ENCODE assay signal across 21 cellular contexts in the genomic region with DNA sequence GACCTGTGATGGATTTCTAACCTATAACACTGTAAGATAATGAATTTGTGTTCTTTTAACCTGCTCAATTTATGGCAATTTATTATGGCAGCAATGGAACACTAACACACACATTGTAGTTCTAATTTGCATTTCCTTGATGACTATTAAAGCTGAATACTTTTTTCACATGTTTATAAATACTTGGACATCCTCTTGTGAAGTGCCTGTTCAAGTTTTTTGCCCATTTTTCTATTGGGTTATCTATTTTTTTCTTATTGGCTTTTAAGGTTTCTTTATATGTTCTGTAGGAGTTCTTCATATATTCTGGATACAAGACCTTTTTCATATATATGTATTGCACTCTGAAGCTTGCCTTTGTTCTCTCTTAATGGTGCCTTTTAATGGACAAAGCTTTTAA.
"Had no signal": no experiment of that assay in that cellular context is flagged by ENCODE, and none has a peak within 500 bp of the region (broad histone marks: within the 10 kb centered on the region; RNA-seq: fewer than 3 reads in every experiment).

No MANE protein-coding gene starts in this region.

- H3K4me3 ChIP-seq: breast epithelium, colonic mucosa, dorsolateral prefrontal cortex, esophagus squamous epithelium, gastrocnemius medialis, left lung, pancreas, psoas muscle, right atrium auricular region, transverse colon, uterus had no signal

- ATAC-seq: gastrocnemius medialis, left lung, pancreas, psoas muscle had no signal

- H3K27ac Mint-ChIP-seq: activated naive CD4-positive, alpha-beta T cell treated with anti-CD3 and anti-CD28 coated beads, Interleukin-2, amount 50 U/mL, for 24 hours; mesothelial cell of epicardium; nephron progenitor cell had no signal

- H3K9me3 Mint-ChIP-seq: activated naive CD4-positive, alpha-beta T cell treated with anti-CD3 and anti-CD28 coated beads, Interleukin-2, amount 50 U/mL, for 24 hours had no signal

- H3K4me3 Mint-ChIP-seq: activated naive CD4-positive, alpha-beta T cell treated with anti-CD3 and anti-CD28 coated beads, Interleukin-2, amount 50 U/mL, for 24 hours; mesothelial cell of epicardium; nephron progenitor cell had no signal

- DNase-seq: activated CD4-positive, alpha-beta T cell treated with anti-CD3 and anti-CD28 coated beads, Interleukin-2, amount 50 U/mL, for 48 hours; activated effector memory CD4-positive, alpha-beta T cell treated with Interleukin-2 at 50 U/mL for 16 hours; activated T-cell treated with anti-CD3 and anti-CD28 coated beads, Interleukin-2, amount 50 U/mL, for 1 hour; amniotic stem cell; colonic mucosa; dorsolateral prefrontal cortex; esophagus squamous epithelium; gastrocnemius medialis; hippocampal formation; left lung; nephron progenitor cell; pancreas; psoas muscle; stimulated activated CD4-positive, alpha-beta T cell treated with anti-CD3 and anti-CD28 coated beads, Interleukin-4, amount 100 ng/mL, for 24 hours; T-helper 9 cell; transverse colon; uterus had no signal

- H3K4me1 Mint-ChIP-seq: nephron progenitor cell had no signal

- H3K27me3 Mint-ChIP-seq: activated naive CD4-positive, alpha-beta T cell treated with anti-CD3 and anti-CD28 coated beads, Interleukin-2, amount 50 U/mL, for 24 hours had no signal
